Comparison of ENCODE assay signal across 21 cellular contexts in genomic region chr4:28117067-28117756, GRCh38.
"Had no signal": no experiment of that assay in that cellular context is flagged by ENCODE, and none has a peak within 500 bp of the region (broad histone marks: within the 10 kb centered on the region; RNA-seq: fewer than 3 reads in every experiment).

No MANE protein-coding gene starts in this region.

- H3K4me1 ChIP-seq: body of pancreas, foreskin keratinocyte had no signal

- H3K4me3 ChIP-seq: body of pancreas, coronary artery, mucosa of descending colon had no signal

- H3K4me3 Mint-ChIP-seq: activated CD4-positive, alpha-beta memory T cell treated with anti-CD3 and anti-CD28 coated beads, Interleukin-2, amount 10 ng/mL, durations not matched to agents 7 days and 5 days; activated naive CD8-positive, alpha-beta T cell treated with anti-CD3 and anti-CD28 coated beads for 36 hours; activated T-cell treated with anti-CD3 and anti-CD28 coated beads, Interleukin-2, amount 50 U/mL, for 4 hours; naive thymus-derived CD4-positive, alpha-beta T cell; WTC11 had no signal

- H3K27me3 Mint-ChIP-seq: activated CD4-positive, alpha-beta memory T cell treated with anti-CD3 and anti-CD28 coated beads, Interleukin-2, amount 10 ng/mL, durations not matched to agents 7 days and 5 days; activated naive CD8-positive, alpha-beta T cell treated with anti-CD3 and anti-CD28 coated beads for 36 hours; naive thymus-derived CD4-positive, alpha-beta T cell had no signal

- ATAC-seq: activated T-cell treated with anti-CD3 and anti-CD28 coated beads, Interleukin-2, amount 50 U/mL, for 4 hours; body of pancreas; foreskin keratinocyte; left lobe of liver; mucosa of descending colon; naive thymus-derived CD4-positive, alpha-beta T cell; WTC11 had no signal

- H3K27me3 ChIP-seq: body of pancreas, foreskin keratinocyte had no signal

- FAIRE-seq: TTC549 had no signal

- H3K4me1 Mint-ChIP-seq: activated CD4-positive, alpha-beta memory T cell treated with anti-CD3 and anti-CD28 coated beads, Interleukin-2, amount 10 ng/mL, durations not matched to agents 7 days and 5 days; activated naive CD8-positive, alpha-beta T cell treated with anti-CD3 and anti-CD28 coated beads for 36 hours; naive thymus-derived CD4-positive, alpha-beta T cell had no signal

- H3K27ac ChIP-seq: body of pancreas, coronary artery, foreskin keratinocyte had no signal

- H3K27ac Mint-ChIP-seq: activated CD4-positive, alpha-beta memory T cell treated with anti-CD3 and anti-CD28 coated beads, Interleukin-2, amount 10 ng/mL, durations not matched to agents 7 days and 5 days; naive thymus-derived CD4-positive, alpha-beta T cell; WTC11 had no signal

- DNase-seq: activated CD4-positive, alpha-beta memory T cell treated with anti-CD3 and anti-CD28 coated beads, Interleukin-2, amount 10 ng/mL, durations not matched to agents 7 days and 5 days; activated CD4-positive, alpha-beta T cell treated with anti-CD3 and anti-CD28 coated beads for 4 hours; activated effector memory CD4-positive, alpha-beta T cell treated with Interleukin-2 at 50 U/mL for 16 hours; activated naive CD8-positive, alpha-beta T cell treated with anti-CD3 and anti-CD28 coated beads for 36 hours; activated T-cell treated with anti-CD3 and anti-CD28 coated beads, Interleukin-2, amount 50 U/mL, for 4 hours; amygdala; body of pancreas; caudate nucleus; effector CD8-positive, alpha-beta T cell; foreskin keratinocyte; islet precursor cell; naive thymus-derived CD4-positive, alpha-beta T cell; retina; stimulated activated CD4-positive, alpha-beta T cell treated with anti-CD3 and anti-CD28 coated beads, Interleukin-4, amount 100 ng/mL, for 24 hours; stimulated activated naive CD4-positive, alpha-beta T cell treated with Interleukin-2 at 50 U/mL for 16 hours; SW 1271 had no signal
